In genomic region chr3:13459605-13460340, GRCh38 we compare ENCODE assay signal across 30 cellular contexts. TPM values are rescaled to one million over a fixed set of nuclear protein-coding genes. Genes with fewer than 3 reads are reported as not detected.
"Had no signal": no experiment of that assay in that cellular context is flagged by ENCODE, and none has a peak within 500 bp of the region (broad histone marks: within the 10 kb centered on the region; RNA-seq: fewer than 3 reads in every experiment).

No MANE protein-coding gene starts in this region.

- H3K4me1 ChIP-seq: prostate gland, stomach, tibial artery had no signal

- H3K27ac ChIP-seq: epithelial cell of prostate, esophagus squamous epithelium, ovary, prostate gland, stomach, suprapubic skin, tibial artery had no signal

- ATAC-seq: activated CD8-positive, alpha-beta T cell treated with anti-CD3 and anti-CD28 coated beads for 36 hours; activated T-cell treated with anti-CD3 and anti-CD28 coated beads, Interleukin-2, amount 50 U/mL, for 4 hours; activated T-helper 17 cell treated with anti-CD3 and anti-CD28 coated beads, Interleukin-2, amount 50 U/mL, for 72 hours; left ventricle myocardium superior; stimulated activated naive B cell treated with anti-CD40 and anti-IgM and Interleukin-4, amounts not matched to agents 10 μg/mL and 1 μg/mL and 100 μg/mL, for 72 hours had no signal

- H3K9me3 ChIP-seq: esophagus squamous epithelium, ovary, prostate gland, stomach, suprapubic skin, tibial artery had no signal

- H3K27me3 ChIP-seq: ovary, suprapubic skin had no signal

- FAIRE-seq: bronchial epithelial cell, colon, endometrium, islet of Langerhans, urothelium cell line had no signal

- H3K4me3 ChIP-seq: esophagus squamous epithelium, ovary, prostate gland, smooth muscle cell, stomach, suprapubic skin, tibial artery had no signal

- H3K36me3 ChIP-seq: esophagus squamous epithelium, ovary, prostate gland, stomach, suprapubic skin, tibial artery had no signal

- DNase-seq: activated B cell treated with CpG ODN at 0.5 μM for 24 hours; activated CD4-positive, alpha-beta T cell treated with anti-CD3 and anti-CD28 coated beads, Interleukin-2, amount 50 U/mL, for 1 hour; activated CD8-positive, alpha-beta T cell treated with anti-CD3 and anti-CD28 coated beads for 36 hours; activated gamma-delta T cell treated with Interleukin-2 at 50 U/mL for 16 hours; activated naive CD4-positive, alpha-beta T cell treated with anti-CD3 and anti-CD28 coated beads, Interleukin-2, amount 50 U/mL, for 16 hours; activated T-cell treated with anti-CD3 and anti-CD28 coated beads, Interleukin-2, amount 50 U/mL, for 4 hours; dermis blood vessel endothelial cell; effector CD4-positive, alpha-beta T cell; esophagus squamous epithelium; foreskin melanocyte; glutamatergic neuron; left ventricle myocardium superior; ovary; retina; stimulated activated CD4-positive, alpha-beta T cell treated with anti-CD3 and anti-CD28 coated beads, Interleukin-15, amount 100 ng/mL, for 24 hours; stimulated activated CD4-positive, alpha-beta T cell treated with anti-CD3 and anti-CD28 coated beads, Interleukin-2, amount 100 ng/mL, for 24 hours; stimulated activated naive B cell treated with anti-CD40 and anti-IgM and Interleukin-4, amounts not matched to agents 10 μg/mL and 1 μg/mL and 100 μg/mL, for 72 hours; stomach; T-helper 9 cell; tibial artery had no signal

RNA-seq across cellular contexts. Expression of gene NUP210, which starts 39.7 kb away (rescaled TPM):
- total RNA-seq: bronchial epithelial cell had no signal
